Comparison of ENCODE assay signal across 38 cellular contexts in genomic region chrX:139209342-139209741, GRCh38.
"Had no signal": no experiment of that assay in that cellular context is flagged by ENCODE, and none has a peak within 500 bp of the region (broad histone marks: within the 10 kb centered on the region; RNA-seq: fewer than 3 reads in every experiment).

No MANE protein-coding gene starts in this region.

- H3K4me1 Mint-ChIP-seq: activated naive CD8-positive, alpha-beta T cell treated with anti-CD3 and anti-CD28 coated beads for 36 hours; activated naive CD8-positive, alpha-beta T cell treated with anti-CD3 and anti-CD28 coated beads, Interleukin-2, amount 10 ng/mL, durations not matched to agents 7 days and 5 days; activated naive CD8-positive, alpha-beta T cell treated with anti-CD3 and anti-CD28 coated beads, Interleukin-2, amount 50 U/mL, for 24 hours; activated T-helper 17 cell treated with anti-CD3 and anti-CD28 coated beads, Interleukin-2, amount 50 U/mL, for 72 hours; central memory CD8-positive, alpha-beta T cell had no signal

- H3K4me3 ChIP-seq: adrenal gland, ascending aorta, body of pancreas, breast epithelium, cardiac muscle cell had no signal

- H3K27ac Mint-ChIP-seq: activated naive CD4-positive, alpha-beta T cell treated with anti-CD3 and anti-CD28 coated beads for 36 hours; activated naive CD4-positive, alpha-beta T cell treated with anti-CD3 and anti-CD28 coated beads, Interleukin-2, amount 10 ng/mL, durations not matched to agents 7 days and 5 days; activated naive CD4-positive, alpha-beta T cell treated with anti-CD3 and anti-CD28 coated beads, Interleukin-2, amount 50 U/mL, for 24 hours; activated naive CD4-positive, alpha-beta T cell treated with anti-CD3 and anti-CD28 coated beads, Interleukin-2, amount 50 U/mL, for 72 hours; activated naive CD8-positive, alpha-beta T cell; activated naive CD8-positive, alpha-beta T cell treated with anti-CD3 and anti-CD28 coated beads for 36 hours; activated naive CD8-positive, alpha-beta T cell treated with anti-CD3 and anti-CD28 coated beads, Interleukin-2, amount 10 ng/mL, durations not matched to agents 7 days and 5 days; activated naive CD8-positive, alpha-beta T cell treated with anti-CD3 and anti-CD28 coated beads, Interleukin-2, amount 50 U/mL, for 24 hours; activated T-cell treated with anti-CD3 and anti-CD28 coated beads, Interleukin-2, amount 50 U/mL, for 24 hours; activated T-cell treated with anti-CD3 and anti-CD28 coated beads, Interleukin-2, amount 50 U/mL, for 72 hours; activated T-helper 1 cell treated with anti-CD3 and anti-CD28 coated beads, Interleukin-12 subunit alpha, Interleukin-12 subunit beta, Interleukin-2, Interleukin-4 antibody, amounts not matched to agents 30 ng/mL and 10 ng/mL and 1 ng/mL, durations not matched to agents 14 hours and 24 hours and 36 hours; activated T-helper 17 cell treated with anti-CD3 and anti-CD28 coated beads, Interleukin-2, amount 50 U/mL, for 72 hours; activated T-helper 2 cell treated with anti-CD3 and anti-CD28 coated beads, Interferon-gamma antibody, Interleukin-2, Interleukin-4, amounts not matched to agents 10 μg/mL and 5 μg/mL and 100 μg/mL, durations not matched to agents 14 hours and 24 hours and 36 hours; brain had no signal

- FAIRE-seq: bronchial epithelial cell had no signal

- H3K4me3 Mint-ChIP-seq: activated naive CD4-positive, alpha-beta T cell treated with anti-CD3 and anti-CD28 coated beads for 36 hours; activated naive CD4-positive, alpha-beta T cell treated with anti-CD3 and anti-CD28 coated beads, Interleukin-2, amount 10 ng/mL, durations not matched to agents 7 days and 5 days; activated naive CD4-positive, alpha-beta T cell treated with anti-CD3 and anti-CD28 coated beads, Interleukin-2, amount 50 U/mL, for 24 hours; activated naive CD8-positive, alpha-beta T cell; activated naive CD8-positive, alpha-beta T cell treated with anti-CD3 and anti-CD28 coated beads for 36 hours; activated naive CD8-positive, alpha-beta T cell treated with anti-CD3 and anti-CD28 coated beads, Interleukin-2, amount 10 ng/mL, durations not matched to agents 7 days and 5 days; activated naive CD8-positive, alpha-beta T cell treated with anti-CD3 and anti-CD28 coated beads, Interleukin-2, amount 50 U/mL, for 24 hours; activated T-cell treated with anti-CD3 and anti-CD28 coated beads, Interleukin-2, amount 50 U/mL, for 24 hours; activated T-cell treated with anti-CD3 and anti-CD28 coated beads, Interleukin-2, amount 50 U/mL, for 4 hours; activated T-cell treated with anti-CD3 and anti-CD28 coated beads, Interleukin-2, amount 50 U/mL, for 72 hours; activated T-helper 1 cell treated with anti-CD3 and anti-CD28 coated beads, Interleukin-12 subunit alpha, Interleukin-12 subunit beta, Interleukin-2, Interleukin-4 antibody, amounts not matched to agents 30 ng/mL and 10 ng/mL and 1 ng/mL, durations not matched to agents 14 hours and 24 hours and 36 hours; activated T-helper 17 cell treated with anti-CD3 and anti-CD28 coated beads, Interleukin-2, amount 50 U/mL, for 72 hours; brain; central memory CD8-positive, alpha-beta T cell had no signal

- H3K36me3 Mint-ChIP-seq: activated naive CD4-positive, alpha-beta T cell treated with anti-CD3 and anti-CD28 coated beads, Interleukin-2, amount 10 ng/mL, durations not matched to agents 7 days and 5 days; activated naive CD4-positive, alpha-beta T cell treated with anti-CD3 and anti-CD28 coated beads, Interleukin-2, amount 50 U/mL, for 24 hours; activated naive CD4-positive, alpha-beta T cell treated with anti-CD3 and anti-CD28 coated beads, Interleukin-2, amount 50 U/mL, for 72 hours; activated naive CD8-positive, alpha-beta T cell; activated naive CD8-positive, alpha-beta T cell treated with anti-CD3 and anti-CD28 coated beads for 36 hours; activated naive CD8-positive, alpha-beta T cell treated with anti-CD3 and anti-CD28 coated beads, Interleukin-2, amount 10 ng/mL, durations not matched to agents 7 days and 5 days; brain had no signal

- H3K4me1 ChIP-seq: adrenal gland, ascending aorta, body of pancreas, breast epithelium had no signal

- H3K9me3 ChIP-seq: adrenal gland, ascending aorta, body of pancreas, breast epithelium had no signal

- H3K9me3 Mint-ChIP-seq: activated naive CD4-positive, alpha-beta T cell treated with anti-CD3 and anti-CD28 coated beads for 36 hours; activated naive CD4-positive, alpha-beta T cell treated with anti-CD3 and anti-CD28 coated beads, Interleukin-2, amount 10 ng/mL, durations not matched to agents 7 days and 5 days; activated naive CD4-positive, alpha-beta T cell treated with anti-CD3 and anti-CD28 coated beads, Interleukin-2, amount 50 U/mL, for 24 hours; activated naive CD4-positive, alpha-beta T cell treated with anti-CD3 and anti-CD28 coated beads, Interleukin-2, amount 50 U/mL, for 72 hours; activated naive CD8-positive, alpha-beta T cell treated with anti-CD3 and anti-CD28 coated beads for 36 hours; activated naive CD8-positive, alpha-beta T cell treated with anti-CD3 and anti-CD28 coated beads, Interleukin-2, amount 10 ng/mL, durations not matched to agents 7 days and 5 days; activated naive CD8-positive, alpha-beta T cell treated with anti-CD3 and anti-CD28 coated beads, Interleukin-2, amount 50 U/mL, for 24 hours; activated T-cell treated with anti-CD3 and anti-CD28 coated beads, Interleukin-2, amount 50 U/mL, for 24 hours; activated T-cell treated with anti-CD3 and anti-CD28 coated beads, Interleukin-2, amount 50 U/mL, for 4 hours; activated T-cell treated with anti-CD3 and anti-CD28 coated beads, Interleukin-2, amount 50 U/mL, for 72 hours; activated T-helper 1 cell treated with anti-CD3 and anti-CD28 coated beads, Interleukin-12 subunit alpha, Interleukin-12 subunit beta, Interleukin-2, Interleukin-4 antibody, amounts not matched to agents 30 ng/mL and 10 ng/mL and 1 ng/mL, durations not matched to agents 14 hours and 24 hours and 36 hours; activated T-helper 17 cell treated with anti-CD3 and anti-CD28 coated beads, Interleukin-2, amount 50 U/mL, for 72 hours; activated T-helper 2 cell treated with anti-CD3 and anti-CD28 coated beads, Interferon-gamma antibody, Interleukin-2, Interleukin-4, amounts not matched to agents 10 μg/mL and 5 μg/mL and 100 μg/mL, durations not matched to agents 14 hours and 24 hours and 36 hours had no signal

- ATAC-seq: activated naive CD4-positive, alpha-beta T cell treated with anti-CD3 and anti-CD28 coated beads, Interleukin-2, amount 50 U/mL, for 72 hours; activated naive CD8-positive, alpha-beta T cell treated with anti-CD3 and anti-CD28 coated beads, Interleukin-2, amount 50 U/mL, for 24 hours; activated T-cell treated with anti-CD3 and anti-CD28 coated beads, Interleukin-2, amount 50 U/mL, for 4 hours; activated T-cell treated with anti-CD3 and anti-CD28 coated beads, Interleukin-2, amount 50 U/mL, for 72 hours; activated T-helper 17 cell treated with anti-CD3 and anti-CD28 coated beads, Interleukin-2, amount 50 U/mL, for 72 hours; body of pancreas had no signal

- DNase-seq: activated effector memory CD4-positive, alpha-beta T cell treated with anti-CD3 and anti-CD28 coated beads, Interleukin-2, amount 50 U/mL, for 16 hours; activated effector memory CD4-positive, alpha-beta T cell treated with Interleukin-2 at 50 U/mL for 16 hours; activated gamma-delta T cell; activated gamma-delta T cell treated with Interleukin-2 at 50 U/mL for 16 hours; activated naive CD4-positive, alpha-beta T cell; activated naive CD4-positive, alpha-beta T cell treated with anti-CD3 and anti-CD28 coated beads for 36 hours; activated naive CD4-positive, alpha-beta T cell treated with anti-CD3 and anti-CD28 coated beads, Interleukin-2, amount 10 ng/mL, durations not matched to agents 7 days and 5 days; activated naive CD4-positive, alpha-beta T cell treated with anti-CD3 and anti-CD28 coated beads, Interleukin-2, amount 50 U/mL, for 16 hours; activated naive CD4-positive, alpha-beta T cell treated with Interleukin-2 at 50 U/mL for 16 hours; activated naive CD8-positive, alpha-beta T cell treated with anti-CD3 and anti-CD28 coated beads for 36 hours; activated naive CD8-positive, alpha-beta T cell treated with anti-CD3 and anti-CD28 coated beads, Interleukin-2, amount 10 ng/mL, durations not matched to agents 7 days and 5 days; activated naive CD8-positive, alpha-beta T cell treated with anti-CD3 and anti-CD28 coated beads, Interleukin-2, amount 50 U/mL, for 24 hours; activated T-cell treated with anti-CD3 and anti-CD28 coated beads, Interleukin-2, amount 50 U/mL, for 24 hours; activated T-cell treated with anti-CD3 and anti-CD28 coated beads, Interleukin-2, amount 50 U/mL, for 4 hours; activated T-cell treated with anti-CD3 and anti-CD28 coated beads, Interleukin-2, amount 50 U/mL, for 48 hours; activated T-cell treated with anti-CD3 and anti-CD28 coated beads, Interleukin-2, amount 50 U/mL, for 72 hours; adrenal gland; amniotic stem cell; amygdala; anterior cingulate cortex; aorta; body of pancreas; brain microvascular endothelial cell; caudate nucleus; central memory CD4-positive, alpha-beta T cell; cerebellar nuclear complex had no signal

- H3K27ac ChIP-seq: adrenal gland, ascending aorta, body of pancreas, brain microvascular endothelial cell, breast epithelium, cardiac muscle cell had no signal

- H3K36me3 ChIP-seq: adrenal gland, ascending aorta, brain microvascular endothelial cell, breast epithelium, cardiac muscle cell had no signal

- H3K27me3 ChIP-seq: ascending aorta, body of pancreas had no signal
